1 cellular context compared by ENCODE assay signal in genomic region chr6:24907959-24908358, GRCh38.
A peak's percentile ranks its signal among the peaks of the same experiment; 100 is the strongest.
TF ChIP-seq lines count a peak whose summit lies in the region.

No MANE protein-coding gene starts in this region.

TF ChIP-seq in GM12878, 131 proteins besides CTCF, POLR2A, EP300 and RAD21 (continued from another document):
- TF ChIP-seq ZNF687 (IDR thresholded peaks at IDR 0.05) = 0 out of 2 replicates have a peak, but pooled peaks have one; percentile 39
